ENCODE assay signal across 14 cellular contexts in the genomic region with DNA sequence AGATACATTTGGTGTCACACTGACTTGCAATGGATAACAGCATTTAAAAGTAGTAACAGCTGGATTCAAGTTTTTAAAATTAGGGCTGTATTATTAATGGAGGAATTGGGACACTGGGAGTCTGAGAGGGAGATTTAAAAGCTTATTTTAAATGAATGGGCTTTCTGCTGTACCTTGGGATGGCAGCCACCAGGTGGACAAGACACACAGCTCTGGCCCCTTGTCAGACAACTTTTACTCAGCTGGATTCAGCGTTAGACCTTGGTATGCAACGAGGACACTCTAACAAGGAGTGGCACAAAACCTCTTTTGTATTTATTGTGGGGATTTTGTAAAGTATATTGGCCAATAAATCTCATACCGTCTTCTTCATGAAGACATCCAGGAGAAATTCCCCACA.
A peak's percentile ranks its signal among the peaks of the same experiment; 100 is the strongest.
DNase-seq lines count a peak whose midpoint lies in the region; ATAC-seq and TF ChIP-seq lines count a peak whose summit lies in the region.
"Had no signal": no experiment of that assay in that cellular context is flagged by ENCODE, and none has a peak within 500 bp of the region (broad histone marks: within the 10 kb centered on the region; RNA-seq: fewer than 3 reads in every experiment).

No MANE protein-coding gene starts in this region.

- H3K9me3 ChIP-seq in Caco-2 = no peaks in the 10 kb centered on the region
- H3K9me3 ChIP-seq: MG63 had no signal

- no peak for ATAC-seq in HG02870 (IDR thresholded peaks at IDR 0.05; ENCODE audit: unreplicated experiment)
- ATAC-seq in HG03159 (IDR thresholded peaks at IDR 0.05; ENCODE audit: unreplicated experiment) = no peak
- ATAC-seq: stimulated activated naive CD8-positive, alpha-beta T cell treated with anti-CD3 and anti-CD28 coated beads, Interleukin-15, amount 100 ng/mL, for 72 hours had no signal

- H3K36me3 ChIP-seq in Caco-2 (ENCODE audit: control insufficient read depth, insufficient read depth, low read length) = no peaks in the 10 kb centered on the region
- H3K36me3 ChIP-seq: MG63 had no signal

- H3K4me1 Mint-ChIP-seq in Caco-2 (ENCODE audit: low read depth, unreplicated experiment) (peaks cover 23% of the 10 kb centered on the region), nephron progenitor cell (no peaks in the 10 kb centered on the region)
- H3K4me1 Mint-ChIP-seq: CD8-positive, alpha-beta memory T cell; stimulated activated naive CD8-positive, alpha-beta T cell treated with anti-CD3 and anti-CD28 coated beads, Interleukin-15, amount 100 ng/mL, for 72 hours had no signal

- no peak overlapping the region for H3K4me3 ChIP-seq in Caco-2 (ENCODE audit: low read depth, low read length)
- H3K4me3 ChIP-seq in choroid plexus epithelial cell (ENCODE audit: low read depth, low read length) = no peak overlapping the region
- H3K4me3 ChIP-seq: lung, MG63 had no signal

- H3K27me3 Mint-ChIP-seq in Caco-2 (ENCODE audit: insufficient read depth, unreplicated experiment) = no peaks in the 10 kb centered on the region
- H3K27me3 Mint-ChIP-seq in nephron progenitor cell (ENCODE audit: low read depth, poor library complexity) = peaks cover 2% of the 10 kb centered on the region
- H3K27me3 Mint-ChIP-seq: CD8-positive, alpha-beta memory T cell; stimulated activated naive CD8-positive, alpha-beta T cell treated with anti-CD3 and anti-CD28 coated beads, Interleukin-15, amount 100 ng/mL, for 72 hours had no signal

- TF ChIP-seq CTCF in Caco-2 (IDR thresholded peaks at IDR 0.05; ENCODE audit: insufficient read depth in 1 of 2, low read depth in 1 of 2, low read length in 1 of 2, severe bottlenecking in 1 of 2, unreplicated experiment in 1 of 2) (peak; percentile 62 to 67), choroid plexus epithelial cell (conservative IDR thresholded peaks at IDR 0.05; ENCODE audit: low read depth, low read length) (peak; percentile 27), nephron progenitor cell (IDR thresholded peaks at IDR 0.05) (no peak)

- no peaks in the 10 kb centered on the region for H3K27me3 ChIP-seq in Caco-2 (replicated peaks; ENCODE audit: control insufficient read depth, insufficient read depth, low read length)
- H3K27me3 ChIP-seq: MG63 had no signal

- DNase-seq in Caco-2 (peak; percentile 61 to 69), HuH-7 (ENCODE audit: low spot score) (peak; percentile 30), choroid plexus epithelial cell (ENCODE audit: low read depth) (no peak), nephron progenitor cell (peak; percentile 6), DMS114 treated with DMSO at 0.1 percent for 48 hours (lab: John Stamatoyannopoulos, UW; ENCODE audit: unreplicated experiment) (no peak), GM19240 (ENCODE audit: insufficient read length, low spot score) (no peak)
- DNase-seq: CD8-positive, alpha-beta memory T cell; MG63; stimulated activated CD4-positive, alpha-beta T cell treated with anti-CD3 and anti-CD28 coated beads, Interleukin-4, amount 100 ng/mL, for 24 hours; stimulated activated naive CD8-positive, alpha-beta T cell treated with anti-CD3 and anti-CD28 coated beads, Interleukin-15, amount 100 ng/mL, for 72 hours; T1000 had no signal

- no peaks in the 10 kb centered on the region for H3K36me3 Mint-ChIP-seq in Caco-2 (ENCODE audit: insufficient read depth, unreplicated experiment)
- H3K36me3 Mint-ChIP-seq in nephron progenitor cell (ENCODE audit: low read depth) = no peaks in the 10 kb centered on the region
- H3K36me3 Mint-ChIP-seq: CD8-positive, alpha-beta memory T cell had no signal

- no TSS peak for BruUV-seq in Caco-2 (replicated peaks; lab: Mats Ljungman, UMichigan)

- H3K9me3 Mint-ChIP-seq in Caco-2 (ENCODE audit: unreplicated experiment) (no peaks in the 10 kb centered on the region), nephron progenitor cell (no peaks in the 10 kb centered on the region)
- H3K9me3 Mint-ChIP-seq: CD8-positive, alpha-beta memory T cell; stimulated activated naive CD8-positive, alpha-beta T cell treated with anti-CD3 and anti-CD28 coated beads, Interleukin-15, amount 100 ng/mL, for 72 hours had no signal

- CTCF ChIA-PET in Caco-2 (lab: Charles Lee) = interaction anchor here (0.8 to 1.7 kb wide), 11 partner anchors 11 to 283 kb away, joined by 3 to 8 read pairs (median 3); no protein-coding TSS in a partner anchor

- POLR2A ChIA-PET in Caco-2 (lab: Charles Lee) = interaction anchor here (0.8 kb wide), 1 partner anchor 199 kb away, joined by 3 read pairs; a partner anchor contains a TSS

- peak overlapping the region; percentile 10 for H3K4me3 Mint-ChIP-seq in Caco-2 (ENCODE audit: unreplicated experiment)
- no peak overlapping the region for H3K4me3 Mint-ChIP-seq in nephron progenitor cell
- H3K4me3 Mint-ChIP-seq: CD8-positive, alpha-beta memory T cell; stimulated activated naive CD8-positive, alpha-beta T cell treated with anti-CD3 and anti-CD28 coated beads, Interleukin-15, amount 100 ng/mL, for 72 hours had no signal

- intact Hi-C loops in Caco-2 (cut with micrococcal nuclease; ENCODE audit: unreplicated experiment) = loop anchor here (1.0 kb wide), 5 partner anchors 35 to 282 kb away; no protein-coding TSS in a partner anchor

- peaks cover 36% of the 10 kb centered on the region for H3K4me1 ChIP-seq in Caco-2

- H3K27ac Mint-ChIP-seq in Caco-2 (ENCODE audit: unreplicated experiment) = peak overlapping the region; percentile 41
- no peak overlapping the region for H3K27ac Mint-ChIP-seq in nephron progenitor cell
- H3K27ac Mint-ChIP-seq: CD8-positive, alpha-beta memory T cell; stimulated activated naive CD8-positive, alpha-beta T cell treated with anti-CD3 and anti-CD28 coated beads, Interleukin-15, amount 100 ng/mL, for 72 hours had no signal

Comparison
In these comparisons a context has a peak if more than half of its experiments do, and no peak if none do; other contexts are left out.
1. DNase-seq: peak in Caco-2 (2 of 2), HuH-7 (single experiment) and nephron progenitor cell (single experiment); none in choroid plexus epithelial cell (single experiment), DMS114 treated with DMSO at 0.1 percent for 48 hours (single experiment) and GM19240 (single experiment).